12 cellular contexts compared by ENCODE assay signal in the genomic region with DNA sequence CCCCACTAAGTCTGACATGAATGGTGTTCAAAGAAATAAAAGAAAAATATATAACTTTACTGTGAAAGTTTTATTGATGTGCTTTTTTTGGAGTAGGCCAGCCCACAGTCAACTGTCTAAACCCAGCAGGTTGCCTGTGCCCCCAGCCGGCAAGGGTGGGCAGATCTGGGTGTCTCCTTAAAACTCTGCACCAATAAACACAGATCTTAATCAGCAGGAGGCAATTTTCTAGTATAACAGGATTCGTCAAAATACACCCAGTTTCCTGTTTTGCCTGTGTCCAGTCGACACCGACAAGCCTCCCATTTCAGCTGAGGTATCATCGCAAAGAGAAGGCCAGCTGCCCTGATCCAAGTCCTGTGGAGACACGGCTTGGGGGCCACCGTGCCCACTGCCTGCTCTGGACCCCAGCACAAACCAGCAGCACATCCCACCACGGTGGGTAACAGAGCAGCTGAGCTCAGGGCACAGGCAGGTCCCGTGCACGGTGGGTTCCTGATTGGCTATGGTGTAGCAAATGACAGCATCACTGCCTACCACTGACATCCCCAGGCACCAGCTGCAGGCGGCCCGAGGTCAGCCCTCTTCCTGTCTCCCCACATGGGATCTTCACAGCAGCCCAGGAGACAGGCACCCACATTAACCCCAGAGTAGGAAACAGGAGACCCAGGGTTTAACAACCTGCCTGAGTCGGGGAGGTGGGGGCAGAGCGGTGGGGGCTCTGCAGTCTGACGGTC. TPM values are rescaled to one million over a fixed set of nuclear protein-coding genes. Genes with fewer than 3 reads are reported as not detected.
DNase-seq lines count a peak whose midpoint lies in the region; ATAC-seq and TF ChIP-seq lines count a peak whose summit lies in the region.
"Had no signal": no experiment of that assay in that cellular context is flagged by ENCODE, and none has a peak within 500 bp of the region (broad histone marks: within the 10 kb centered on the region; RNA-seq: fewer than 3 reads in every experiment).

No MANE protein-coding gene starts in this region.

- no peaks in the 10 kb centered on the region for H3K36me3 ChIP-seq in naive thymus-derived CD4-positive, alpha-beta T cell (ENCODE audit: control insufficient read depth in 2 of 3, insufficient read depth in 3 of 3, low read length in 3 of 3)
- H3K36me3 ChIP-seq in esophagus muscularis mucosa = no peaks in the 10 kb centered on the region

- TF ChIP-seq POLR2A in esophagus muscularis mucosa (IDR thresholded peaks at IDR 0.05; ENCODE audit: low read depth) = no peak

- no peaks in the 10 kb centered on the region for H3K9me3 ChIP-seq in naive thymus-derived CD4-positive, alpha-beta T cell (ENCODE audit: control insufficient read depth in 2 of 3, low read length in 3 of 3)
- no peaks in the 10 kb centered on the region for H3K9me3 ChIP-seq in esophagus muscularis mucosa

- H3K4me1 ChIP-seq in naive thymus-derived CD4-positive, alpha-beta T cell (ENCODE audit: control insufficient read depth in 2 of 2, insufficient read depth in 2 of 2, low read length in 2 of 2) = no peaks in the 10 kb centered on the region
- H3K4me1 ChIP-seq in esophagus muscularis mucosa = no peaks in the 10 kb centered on the region

- peaks cover 12% of the 10 kb centered on the region for H3K4me1 Mint-ChIP-seq in activated T-cell treated with anti-CD3 and anti-CD28 coated beads, Interleukin-2, amount 50 U/mL, for 72 hours (ENCODE audit: low read depth)
- H3K4me1 Mint-ChIP-seq in naive thymus-derived CD4-positive, alpha-beta T cell = peaks cover 0 to 12% (median 7%) of the 10 kb centered on the region in 7 donors

- TF ChIP-seq CTCF in GM12865 (IDR thresholded peaks at IDR 0.05; ENCODE audit: insufficient read depth, low read depth, low read length, missing control alignments) (no peak), esophagus muscularis mucosa (IDR thresholded peaks at IDR 0.05) (no peak)

- peaks cover 13% of the 10 kb centered on the region for H3K27me3 Mint-ChIP-seq in activated T-cell treated with anti-CD3 and anti-CD28 coated beads, Interleukin-2, amount 50 U/mL, for 72 hours (ENCODE audit: low read depth)
- H3K27me3 Mint-ChIP-seq in naive thymus-derived CD4-positive, alpha-beta T cell = peaks cover 12 to 37% (median 33%) of the 10 kb centered on the region in 5 donors

- ATAC-seq in activated T-cell treated with anti-CD3 and anti-CD28 coated beads, Interleukin-2, amount 50 U/mL, for 72 hours (replicated peaks in 1 of 2) = peak; percentile 75 to 79
- ATAC-seq in naive thymus-derived CD4-positive, alpha-beta T cell = peak; percentile 29

- TF ChIP-seq EP300 in esophagus muscularis mucosa (IDR thresholded peaks at IDR 0.05) = no peak

- H3K27ac ChIP-seq in naive thymus-derived CD4-positive, alpha-beta T cell (ENCODE audit: low read depth, low read length) = no peak overlapping the region
- H3K27ac ChIP-seq in esophagus muscularis mucosa (replicated peaks in 1 of 4) = no peak overlapping the region

- POLR2A ChIA-PET in naive thymus-derived CD4-positive, alpha-beta T cell (lab: Charles Lee) = no interaction called here

- H3K4me3 Mint-ChIP-seq in activated T-cell treated with anti-CD3 and anti-CD28 coated beads, Interleukin-2, amount 50 U/mL, for 72 hours = peak overlapping the region; percentile 8 to 32
- H3K4me3 Mint-ChIP-seq in naive thymus-derived CD4-positive, alpha-beta T cell = peak overlapping the region in 2 of 10 donors; percentile 8 to 55

- 65% methylated on average over 11 of the region's 15 CpGs for WGBS in esophagus muscularis mucosa

- intact Hi-C loops in naive thymus-derived CD4-positive, alpha-beta T cell (cut with micrococcal nuclease) = no loop called here
- intact Hi-C loops in esophagus muscularis mucosa (cut with DNase I) = no loop called here

- H3K9me3 Mint-ChIP-seq in activated T-cell treated with anti-CD3 and anti-CD28 coated beads, Interleukin-2, amount 50 U/mL, for 72 hours = no peaks in the 10 kb centered on the region
- peaks cover 0 to 7% (median 0%) of the 10 kb centered on the region in 11 donors for H3K9me3 Mint-ChIP-seq in naive thymus-derived CD4-positive, alpha-beta T cell

- H3K4me3 ChIP-seq in GM12865 (ENCODE audit: low read depth, low read length) (no peak overlapping the region), esophagus muscularis mucosa (no peak overlapping the region)
- H3K4me3 ChIP-seq in Jurkat, Clone E6-1 (ENCODE audit: low read length) = peak overlapping the region; percentile 48
- H3K4me3 ChIP-seq in naive thymus-derived CD4-positive, alpha-beta T cell (ENCODE audit: low read length) = no peak overlapping the region

- CTCF ChIA-PET in naive thymus-derived CD4-positive, alpha-beta T cell (lab: Charles Lee) = no interaction called here

- DNase-seq in GM12865 (ENCODE audit: low read depth) (peak; percentile 18), NCI-H446 treated with DMSO at 0.1 percent for 48 hours (lab: John Stamatoyannopoulos, UW) (no peak), esophagus muscularis mucosa (ENCODE audit: extremely low spot score) (no peak), HuH-7.5 (ENCODE audit: low spot score) (no peak), NCI-H226 (no peak)
- DNase-seq in Jurkat, Clone E6-1 (ENCODE audit: low read depth, low spot score) = peak; percentile 95
- peak; percentile 20 to 22 for DNase-seq in activated T-cell treated with anti-CD3 and anti-CD28 coated beads, Interleukin-2, amount 50 U/mL, for 72 hours
- peak in 2 of 9 donors; percentile 1 to 7 for DNase-seq in naive thymus-derived CD4-positive, alpha-beta T cell
- DNase-seq: kidney; NCI-H1048; NCI-H748 treated with DMSO at 0.1 percent for 48 hours; stimulated activated naive CD4-positive, alpha-beta T cell treated with Interleukin-2 at 50 U/mL for 16 hours had no signal

- no peak overlapping the region for H3K27ac Mint-ChIP-seq in activated T-cell treated with anti-CD3 and anti-CD28 coated beads, Interleukin-2, amount 50 U/mL, for 72 hours
- H3K27ac Mint-ChIP-seq in naive thymus-derived CD4-positive, alpha-beta T cell = no peak overlapping the region

- H3K36me3 Mint-ChIP-seq in activated T-cell treated with anti-CD3 and anti-CD28 coated beads, Interleukin-2, amount 50 U/mL, for 72 hours (ENCODE audit: insufficient read depth in 2 of 2) = no peaks in the 10 kb centered on the region
- peaks cover 0 to 6% (median 3%) of the 10 kb centered on the region in 5 donors for H3K36me3 Mint-ChIP-seq in naive thymus-derived CD4-positive, alpha-beta T cell

- H3K27me3 ChIP-seq in naive thymus-derived CD4-positive, alpha-beta T cell (ENCODE audit: control insufficient read depth in 2 of 2, insufficient read depth in 2 of 2, low read length in 2 of 2) = no peaks in the 10 kb centered on the region
- H3K27me3 ChIP-seq in esophagus muscularis mucosa = peaks cover 0 to 29% (median 0%) of the 10 kb centered on the region in 4 donors

RNA-seq across cellular contexts. Expression of gene BMP7, which starts 15.7 kb away (rescaled TPM):
- polyA plus RNA-seq in Jurkat, Clone E6-1 (2012; ENCODE audit: insufficient read depth, insufficient read length) = not detected
- total RNA-seq in activated T-cell treated with anti-CD3 and anti-CD28 coated beads, Interleukin-2, amount 50 U/mL, for 72 hours = under 1 TPM; 0.31 to 0.39 TPM
- total RNA-seq in naive thymus-derived CD4-positive, alpha-beta T cell = not detected
- not detected for polyA plus RNA-seq in naive thymus-derived CD4-positive, alpha-beta T cell
- total RNA-seq in esophagus muscularis mucosa = 1 to 10 TPM; 4.6 to 7.1 (median 5.6) TPM

Comparison
In these comparisons a context has a peak if more than half of its experiments do, and no peak if none do; other contexts are left out.
1. DNase-seq: peak in GM12865 (single experiment), Jurkat, Clone E6-1 (single experiment) and activated T-cell treated with anti-CD3 and anti-CD28 coated beads, Interleukin-2, amount 50 U/mL, for 72 hours (2 of 2); none in NCI-H446 treated with DMSO at 0.1 percent for 48 hours (single experiment), esophagus muscularis mucosa (single experiment), HuH-7.5 (single experiment) and NCI-H226 (single experiment).